1 cellular context compared by ENCODE assay signal in genomic region chr3:183554377-183554776, GRCh38.
TF ChIP-seq lines count a peak whose summit lies in the region.

No MANE protein-coding gene starts in this region.

TF ChIP-seq in GM12878, 131 proteins besides CTCF, POLR2A, EP300 and RAD21 (continued from another document and continues in another):
- 0 out of 2 replicates have a peak, but pooled peaks have one; percentile 46 for TF ChIP-seq MLLT1 (IDR thresholded peaks at IDR 0.05)
- no peak for TF ChIP-seq GATAD2B (conservative IDR thresholded peaks at IDR 0.05; ENCODE audit: low read depth)
- TF ChIP-seq PKNOX1 (IDR thresholded peaks at IDR 0.05) = 0 out of 2 replicates have a peak, but pooled peaks have one; percentile 28
- no peak for TF ChIP-seq STAT1 (conservative IDR thresholded peaks at IDR 0.05)
- no peak for TF ChIP-seq ZBTB40 (IDR thresholded peaks at IDR 0.05; ENCODE audit: borderline replicate concordance)
- peak in 1 of 2 experiments; percentile 58; a peak in 1 of 4 replicates for TF ChIP-seq ETV6 (conservative IDR thresholded peaks at IDR 0.05 in 1 of 2, IDR thresholded peaks at IDR 0.05 in 1 of 2; ENCODE audit: borderline replicate concordance in 1 of 2, low read depth in 1 of 2)
- TF ChIP-seq ATF3 (IDR thresholded peaks at IDR 0.05; ENCODE audit: borderline replicate concordance, extremely low read depth, low read depth, low read length) = no peak
- TF ChIP-seq NR2F1 (conservative IDR thresholded peaks at IDR 0.05) = no peak
- TF ChIP-seq RELB (IDR thresholded peaks at IDR 0.05; ENCODE audit: low read depth) = peak; percentile 87
- no peak for TF ChIP-seq CHD2 (IDR thresholded peaks at IDR 0.05; ENCODE audit: borderline replicate concordance, low read depth, low read length)
- TF ChIP-seq SREBF1 (IDR thresholded peaks at IDR 0.05; ENCODE audit: low read length) = no peak
- TF ChIP-seq ZNF274 (IDR thresholded peaks at IDR 0.05; ENCODE audit: insufficient read depth, insufficient read length) = no peak
- no peak for TF ChIP-seq YY1 (IDR thresholded peaks at IDR 0.05; ENCODE audit: low read depth, low read length)
- TF ChIP-seq E2F8 (IDR thresholded peaks at IDR 0.05; ENCODE audit: low read depth, partially characterized antibody) = no peak
- TF ChIP-seq CBFB (IDR thresholded peaks at IDR 0.05; ENCODE audit: low read depth) = no peak
- TF ChIP-seq ZNF384 (IDR thresholded peaks at IDR 0.05; ENCODE audit: borderline replicate concordance, low read depth, low read length) = no peak
- peak; percentile 85 to 87 for TF ChIP-seq IKZF2 (IDR thresholded peaks at IDR 0.05)
- no peak for TF ChIP-seq IRF3 (IDR thresholded peaks at IDR 0.05)
- TF ChIP-seq SMAD1 (IDR thresholded peaks at IDR 0.05; ENCODE audit: low read depth, partially characterized antibody) = peak; percentile 53
- 0 out of 2 replicates have a peak, but pooled peaks have one; percentile 63 for TF ChIP-seq POLR2AphosphoS5 (IDR thresholded peaks at IDR 0.05; ENCODE audit: low read length)
- no peak for TF ChIP-seq RFX5 (IDR thresholded peaks at IDR 0.05; ENCODE audit: low read depth, low read length)
- TF ChIP-seq NRF1 (conservative IDR thresholded peaks at IDR 0.05; ENCODE audit: low read depth, low read length) = no peak
- peak; percentile 84 for TF ChIP-seq SKIL (IDR thresholded peaks at IDR 0.05; ENCODE audit: low read depth, poor library complexity, severe bottlenecking)
- TF ChIP-seq MYB (IDR thresholded peaks at IDR 0.05; ENCODE audit: borderline replicate concordance, low read depth, low read length) = no peak
- TF ChIP-seq SIX5 (IDR thresholded peaks at IDR 0.05; ENCODE audit: low read depth, low read length, severe bottlenecking) = no peak
- TF ChIP-seq PAX8 (IDR thresholded peaks at IDR 0.05) = peak; percentile 29; the same call in 1 of the 2 replicates
- no peak for TF ChIP-seq SMAD5 (IDR thresholded peaks at IDR 0.05; ENCODE audit: low read depth)
- TF ChIP-seq NR2C2 (IDR thresholded peaks at IDR 0.05; ENCODE audit: borderline replicate concordance, control insufficient read depth, insufficient read length, low read depth) = no peak
- no peak for TF ChIP-seq HDAC2 (IDR thresholded peaks at IDR 0.05)
- no peak for TF ChIP-seq BCL3 (IDR thresholded peaks at IDR 0.05; ENCODE audit: borderline replicate concordance, insufficient read depth, low read depth, low read length, poor library complexity, severe bottlenecking)
- no peak for TF ChIP-seq HSF1 (IDR thresholded peaks at IDR 0.05; ENCODE audit: low read depth, low read length)
- peak; percentile 69; the same call in 1 of the 2 replicates for TF ChIP-seq EED (IDR thresholded peaks at IDR 0.05; ENCODE audit: low read depth)
- no peak for TF ChIP-seq MYC (IDR thresholded peaks at IDR 0.05; ENCODE audit: insufficient read depth, insufficient read length, insufficient replicate concordance, low read length, severe bottlenecking)
- TF ChIP-seq NFIC (IDR thresholded peaks at IDR 0.05; ENCODE audit: low read depth, low read length) = peak; percentile 78
- TF ChIP-seq PAX5 (IDR thresholded peaks at IDR 0.05; ENCODE audit: borderline replicate concordance, low read depth, low read length) = peak; percentile 37; the same call in 1 of the 2 replicates
- TF ChIP-seq PML (IDR thresholded peaks at IDR 0.05; ENCODE audit: low read length) = peak; percentile 50; the same call in 1 of the 2 replicates
- TF ChIP-seq MEF2B (IDR thresholded peaks at IDR 0.05; ENCODE audit: partially characterized antibody, poor library complexity, severe bottlenecking) = no peak
- TF ChIP-seq SMARCA5 (IDR thresholded peaks at IDR 0.05) = peak; percentile 37; the same call in 1 of the 2 replicates
- TF ChIP-seq MXI1 (IDR thresholded peaks at IDR 0.05; ENCODE audit: low read depth, low read length) = no peak
- no peak for TF ChIP-seq CBX5 (IDR thresholded peaks at IDR 0.05; ENCODE audit: low read depth)
- TF ChIP-seq NFXL1 (IDR thresholded peaks at IDR 0.05; ENCODE audit: borderline replicate concordance) = no peak
- peak; percentile 38; the same call in 1 of the 2 replicates for TF ChIP-seq ZNF207 (IDR thresholded peaks at IDR 0.05; ENCODE audit: borderline replicate concordance)
- TF ChIP-seq IRF4 (IDR thresholded peaks at IDR 0.05; ENCODE audit: low read depth, low read length) = 0 out of 2 replicates have a peak, but pooled peaks have one; percentile 5
- TF ChIP-seq TCF3 (IDR thresholded peaks at IDR 0.05; ENCODE audit: borderline replicate concordance, insufficient read depth, low read depth, low read length) = no peak
- TF ChIP-seq SMC3 (IDR thresholded peaks at IDR 0.05; ENCODE audit: borderline replicate concordance, low read length) = no peak
- no peak for TF ChIP-seq HCFC1 (IDR thresholded peaks at IDR 0.05; ENCODE audit: low read length)
- peak; percentile 74; the same call in 1 of the 2 replicates for TF ChIP-seq MTA2 (IDR thresholded peaks at IDR 0.05; ENCODE audit: low read depth)
- peak; percentile 83 for TF ChIP-seq JUNB (IDR thresholded peaks at IDR 0.05)
